Comparison of ENCODE assay signal across 8 cellular contexts in genomic region chr3:132417695-132418520, GRCh38. TPM values are rescaled to one million over a fixed set of nuclear protein-coding genes. Genes with fewer than 3 reads are reported as not detected.
DNase-seq lines count a peak whose midpoint lies in the region; ATAC-seq lines count a peak whose summit lies in the region.

No MANE protein-coding gene starts in this region.

- peak overlapping the region; percentile 98 for H3K4me3 Mint-ChIP-seq in activated CD4-positive, alpha-beta T cell treated with anti-CD3 and anti-CD28 coated beads, Interleukin-2, amount 10 ng/mL, durations not matched to agents 24 days and 14 days

- H3K27me3 ChIP-seq in esophagus (ENCODE audit: control insufficient read depth in 1 of 2, insufficient read depth in 2 of 2, low read length in 2 of 2), result no peaks in the 10 kb centered on the region
- H3K27me3 ChIP-seq in muscle layer of duodenum (ENCODE audit: low read depth, low read length), result no peaks in the 10 kb centered on the region

- no peaks in the 10 kb centered on the region for H3K27me3 Mint-ChIP-seq in activated CD4-positive, alpha-beta T cell treated with anti-CD3 and anti-CD28 coated beads, Interleukin-2, amount 10 ng/mL, durations not matched to agents 24 days and 14 days

- DNase-seq in C1 segment of cervical spinal cord (lab: John Stamatoyannopoulos, UW), result peak in 8 of 14 donors; percentile 38 to 83 (median 70)
- DNase-seq in NCI-H2227 treated with DMSO at 0.1 percent for 48 hours (lab: John Stamatoyannopoulos, UW), result peak; percentile 48
- DNase-seq in activated CD4-positive, alpha-beta T cell treated with anti-CD3 and anti-CD28 coated beads, Interleukin-2, amount 10 ng/mL, durations not matched to agents 24 days and 14 days, result peak; percentile 86
- DNase-seq in substantia nigra (lab: John Stamatoyannopoulos, UW), result peak in 30 of 49 donors; percentile 35 to 85 (median 60)

- H3K27ac ChIP-seq in esophagus (ENCODE audit: low read depth in 2 of 2, low read length in 1 of 2), result peak overlapping the region; percentile 93 to 97
- peak overlapping the region; percentile 83 for H3K27ac ChIP-seq in muscle layer of duodenum (ENCODE audit: low read length)
- H3K27ac ChIP-seq in substantia nigra (ENCODE audit: low read depth, low read length, poor library complexity, severe bottlenecking), result peak overlapping the region; percentile 88

- H3K4me1 Mint-ChIP-seq in activated CD4-positive, alpha-beta T cell treated with anti-CD3 and anti-CD28 coated beads, Interleukin-2, amount 10 ng/mL, durations not matched to agents 24 days and 14 days, result peaks cover 25% of the 10 kb centered on the region

- H3K36me3 Mint-ChIP-seq in activated CD4-positive, alpha-beta T cell treated with anti-CD3 and anti-CD28 coated beads, Interleukin-2, amount 10 ng/mL, durations not matched to agents 24 days and 14 days (ENCODE audit: low read depth), result peaks cover 13% of the 10 kb centered on the region

- H3K4me3 ChIP-seq in esophagus (ENCODE audit: low read depth in 1 of 2, low read length in 2 of 2) (peak overlapping the region; percentile 87 to 99), muscle layer of duodenum (ENCODE audit: low read depth in 1 of 2, low read length in 2 of 2) (peak overlapping the region; percentile 100)

- ATAC-seq in GM18907 (IDR thresholded peaks at IDR 0.05; ENCODE audit: unreplicated experiment) (peak; percentile 49), HG03103 (IDR thresholded peaks at IDR 0.05; ENCODE audit: low read depth, unreplicated experiment) (peak; percentile 33)

- H3K36me3 ChIP-seq in esophagus (ENCODE audit: control insufficient read depth in 2 of 2, insufficient read depth in 2 of 2, low read length in 1 of 2) (no peaks in the 10 kb centered on the region), muscle layer of duodenum (ENCODE audit: control insufficient read depth in 1 of 2, insufficient read depth in 2 of 2, low read length in 2 of 2) (peaks cover 0 to 3% of the 10 kb centered on the region in 2 donors)

- intact Hi-C loops in activated CD4-positive, alpha-beta T cell treated with anti-CD3 and anti-CD28 coated beads, Interleukin-2, amount 10 ng/mL, durations not matched to agents 24 days and 14 days (cut with micrococcal nuclease), result loop anchor here (1.0 to 5.0 kb wide), 7 partner anchors 124 to 1392 kb away; partner anchors contain the start of genes ASTE1, CDV3, NEK11 and NPHP3

- peak overlapping the region; percentile 95 for H3K27ac Mint-ChIP-seq in activated CD4-positive, alpha-beta T cell treated with anti-CD3 and anti-CD28 coated beads, Interleukin-2, amount 10 ng/mL, durations not matched to agents 24 days and 14 days

- 0 to 1% methylated on average over 27 to 32 of the region's 32 CpGs for WGBS in esophagus, 2 donors

- H3K9me3 ChIP-seq in esophagus (ENCODE audit: control insufficient read depth in 2 of 2, insufficient read depth in 1 of 2, low read depth in 1 of 2, low read length in 1 of 2) (no peaks in the 10 kb centered on the region), muscle layer of duodenum (ENCODE audit: control insufficient read depth in 1 of 2, low read length in 2 of 2) (no peaks in the 10 kb centered on the region)

- H3K9me3 Mint-ChIP-seq in activated CD4-positive, alpha-beta T cell treated with anti-CD3 and anti-CD28 coated beads, Interleukin-2, amount 10 ng/mL, durations not matched to agents 24 days and 14 days, result no peaks in the 10 kb centered on the region

- no peaks in the 10 kb centered on the region for H3K4me1 ChIP-seq in esophagus (ENCODE audit: control insufficient read depth in 2 of 2, insufficient read depth in 2 of 2, low read length in 1 of 2)
- peaks cover 0 to 31% of the 10 kb centered on the region in 2 donors for H3K4me1 ChIP-seq in muscle layer of duodenum (ENCODE audit: control insufficient read depth in 1 of 2, insufficient read depth in 2 of 2, low read length in 2 of 2)

RNA-seq across cellular contexts. Expression of gene DNAJC13, which starts 0.6 kb away (rescaled TPM):
- 33.6 and 34.0 TPM in 2 replicates for total RNA-seq in activated CD4-positive, alpha-beta T cell treated with anti-CD3 and anti-CD28 coated beads, Interleukin-2, amount 10 ng/mL, durations not matched to agents 24 days and 14 days
- 1 to 10 TPM; 5.9 to 7.4 TPM for polyA plus RNA-seq in esophagus

Comparison
In these comparisons a context has a peak if more than half of its experiments do, and no peak if none do; other contexts are left out.
1. Peak in every context shown above with its lines: DNase-seq, ATAC-seq, H3K4me3 ChIP-seq and H3K27ac ChIP-seq.